Comparison of ENCODE assay signal across 29 cellular contexts in the genomic region with DNA sequence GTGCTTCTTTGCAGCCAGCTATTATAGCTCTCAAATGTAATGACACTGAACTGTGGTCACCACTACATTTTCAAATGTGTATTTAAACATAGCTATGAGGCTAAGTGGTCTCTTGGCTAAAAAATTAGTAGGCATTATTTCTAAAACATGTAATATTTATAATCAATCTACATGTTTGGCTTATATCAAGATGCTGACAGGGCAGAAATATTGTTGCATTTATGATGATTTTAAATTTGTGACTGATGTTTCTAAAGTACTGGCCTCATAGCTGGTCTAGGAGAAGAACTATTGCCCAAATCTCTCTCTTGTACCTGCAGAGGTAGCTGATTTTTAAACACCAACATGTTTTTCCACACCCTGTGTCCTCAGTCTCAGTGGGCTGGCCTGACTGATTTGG.
"Had no signal": no experiment of that assay in that cellular context is flagged by ENCODE, and none has a peak within 500 bp of the region (broad histone marks: within the 10 kb centered on the region; RNA-seq: fewer than 3 reads in every experiment).

No MANE protein-coding gene starts in this region.

- H3K27ac Mint-ChIP-seq: dendritic cell treated with granulocyte-macrophage colony-stimulating factor and Interleukin-4, amounts not matched to agents 40 ng/mL and 50 ng/mL, for 4 days; effector memory CD8-positive, alpha-beta T cell; endodermal cell had no signal

- FAIRE-seq: colon, endometrium, endothelial cell of umbilical vein, frontal cortex had no signal

- H3K4me3 ChIP-seq: colonic mucosa, coronary artery, dorsolateral prefrontal cortex, esophagus muscularis mucosa, esophagus squamous epithelium, gastrocnemius medialis, gastroesophageal sphincter, heart left ventricle, heart right ventricle had no signal

- H3K4me1 Mint-ChIP-seq: endodermal cell had no signal

- H3K27me3 Mint-ChIP-seq: dendritic cell treated with granulocyte-macrophage colony-stimulating factor and Interleukin-4, amounts not matched to agents 40 ng/mL and 50 ng/mL, for 4 days; effector memory CD8-positive, alpha-beta T cell had no signal

- ATAC-seq: effector memory CD8-positive, alpha-beta T cell; esophagus mucosa; foreskin keratinocyte; gastrocnemius medialis; gastroesophageal sphincter; heart left ventricle; heart right ventricle had no signal

- H3K27ac ChIP-seq: colonic mucosa, coronary artery, dorsolateral prefrontal cortex, epithelial cell of prostate, esophagus muscularis mucosa, esophagus squamous epithelium, foreskin keratinocyte, gastrocnemius medialis, gastroesophageal sphincter, heart left ventricle, heart right ventricle had no signal

- H3K4me1 ChIP-seq: colonic mucosa, esophagus muscularis mucosa, esophagus squamous epithelium, foreskin keratinocyte, gastrocnemius medialis, gastroesophageal sphincter, heart left ventricle, heart right ventricle had no signal

- DNase-seq: colonic mucosa; cortex of kidney; dermis blood vessel endothelial cell; dorsolateral prefrontal cortex; effector CD4-positive, alpha-beta T cell; effector CD8-positive, alpha-beta T cell; effector memory CD4-positive, alpha-beta T cell; effector memory CD8-positive, alpha-beta T cell; endodermal cell; erythroblast; esophagus squamous epithelium; foreskin fibroblast; foreskin keratinocyte; foreskin melanocyte; gastrocnemius medialis; glutamatergic neuron; head of caudate nucleus; heart left ventricle; heart right ventricle had no signal

- H3K27me3 ChIP-seq: colonic mucosa, esophagus muscularis mucosa, esophagus squamous epithelium, foreskin keratinocyte, gastrocnemius medialis, gastroesophageal sphincter, heart left ventricle had no signal

- H3K9me3 ChIP-seq: colonic mucosa, esophagus squamous epithelium, gastrocnemius medialis had no signal

- H3K36me3 ChIP-seq: colonic mucosa, esophagus muscularis mucosa, esophagus squamous epithelium, gastrocnemius medialis, gastroesophageal sphincter, heart left ventricle, heart right ventricle had no signal

- H3K4me3 Mint-ChIP-seq: dendritic cell treated with granulocyte-macrophage colony-stimulating factor and Interleukin-4, amounts not matched to agents 40 ng/mL and 50 ng/mL, for 4 days; effector memory CD8-positive, alpha-beta T cell; endodermal cell had no signal
